ENCODE assay signal across 1 cellular context in the genomic region with DNA sequence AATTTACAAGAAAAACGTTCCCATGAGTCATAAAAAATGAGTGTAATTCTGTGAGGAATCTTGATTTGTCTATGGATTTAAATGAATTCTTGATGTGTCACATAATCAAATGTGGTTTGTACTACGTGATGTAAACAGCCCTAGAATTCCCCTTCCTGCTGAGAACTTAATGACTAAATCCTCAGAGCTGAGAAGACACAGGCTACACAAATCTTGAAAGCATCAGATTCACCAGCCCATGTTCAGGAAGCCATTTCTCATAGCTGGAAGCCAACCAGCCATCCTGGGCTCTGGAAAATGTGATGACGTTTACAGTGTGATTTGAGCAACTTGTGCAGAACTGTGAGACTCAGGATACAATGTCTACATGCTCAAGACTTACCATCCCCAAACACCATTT.
TF ChIP-seq lines count a peak whose summit lies in the region.

No MANE protein-coding gene starts in this region.

TF ChIP-seq in WTC11, 78 proteins besides CTCF, POLR2A, EP300 and RAD21 (continued from another document):
- TF ChIP-seq, protein P1, sequence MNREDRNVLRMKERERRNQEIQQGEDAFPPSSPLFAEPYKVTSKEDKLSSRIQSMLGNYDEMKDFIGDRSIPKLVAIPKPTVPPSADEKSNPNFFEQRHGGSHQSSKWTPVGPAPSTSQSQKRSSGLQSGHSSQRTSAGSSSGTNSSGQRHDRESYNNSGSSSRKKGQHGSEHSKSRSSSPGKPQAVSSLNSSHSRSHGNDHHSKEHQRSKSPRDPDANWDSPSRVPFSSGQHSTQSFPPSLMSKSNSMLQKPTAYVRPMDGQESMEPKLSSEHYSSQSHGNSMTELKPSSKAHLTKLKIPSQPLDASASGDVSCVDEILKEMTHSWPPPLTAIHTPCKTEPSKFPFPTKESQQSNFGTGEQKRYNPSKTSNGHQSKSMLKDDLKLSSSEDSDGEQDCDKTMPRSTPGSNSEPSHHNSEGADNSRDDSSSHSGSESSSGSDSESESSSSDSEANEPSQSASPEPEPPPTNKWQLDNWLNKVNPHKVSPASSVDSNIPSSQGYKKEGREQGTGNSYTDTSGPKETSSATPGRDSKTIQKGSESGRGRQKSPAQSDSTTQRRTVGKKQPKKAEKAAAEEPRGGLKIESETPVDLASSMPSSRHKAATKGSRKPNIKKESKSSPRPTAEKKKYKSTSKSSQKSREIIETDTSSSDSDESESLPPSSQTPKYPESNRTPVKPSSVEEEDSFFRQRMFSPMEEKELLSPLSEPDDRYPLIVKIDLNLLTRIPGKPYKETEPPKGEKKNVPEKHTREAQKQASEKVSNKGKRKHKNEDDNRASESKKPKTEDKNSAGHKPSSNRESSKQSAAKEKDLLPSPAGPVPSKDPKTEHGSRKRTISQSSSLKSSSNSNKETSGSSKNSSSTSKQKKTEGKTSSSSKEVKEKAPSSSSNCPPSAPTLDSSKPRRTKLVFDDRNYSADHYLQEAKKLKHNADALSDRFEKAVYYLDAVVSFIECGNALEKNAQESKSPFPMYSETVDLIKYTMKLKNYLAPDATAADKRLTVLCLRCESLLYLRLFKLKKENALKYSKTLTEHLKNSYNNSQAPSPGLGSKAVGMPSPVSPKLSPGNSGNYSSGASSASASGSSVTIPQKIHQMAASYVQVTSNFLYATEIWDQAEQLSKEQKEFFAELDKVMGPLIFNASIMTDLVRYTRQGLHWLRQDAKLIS (CRISPR knock-in tag; IDR thresholded peaks at IDR 0.05; ENCODE audit: borderline replicate concordance), result no peak
- TF ChIP-seq ZNF219 (CRISPR knock-in tag; IDR thresholded peaks at IDR 0.05; ENCODE audit: borderline replicate concordance), result no peak
